Comparison of ENCODE assay signal across 8 cellular contexts in the genomic region with DNA sequence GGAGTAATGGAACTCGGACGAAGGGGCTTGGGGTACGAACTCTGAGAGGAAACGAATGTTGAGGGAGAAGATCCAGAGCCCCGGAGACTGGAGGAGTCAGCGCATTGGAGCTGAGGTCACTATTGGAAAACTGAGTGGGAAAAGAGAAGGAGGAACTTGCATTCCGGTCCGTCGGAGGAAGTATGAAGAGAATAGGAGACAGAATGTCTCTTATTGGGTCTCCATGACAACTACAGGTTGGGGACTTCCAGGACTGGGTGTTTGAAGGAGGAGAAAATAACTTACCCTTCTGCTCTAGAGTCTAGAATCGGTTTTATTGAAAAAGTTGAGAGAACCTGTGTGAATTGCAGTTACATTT. TPM values are rescaled to one million over a fixed set of nuclear protein-coding genes. Genes with fewer than 3 reads are reported as not detected.
DNase-seq lines count a peak whose midpoint lies in the region; ATAC-seq and TF ChIP-seq lines count a peak whose summit lies in the region.

No MANE protein-coding gene starts in this region.

- peaks cover 13 to 40% of the 10 kb centered on the region in 2 donors for H3K36me3 Mint-ChIP-seq in CD4-positive, alpha-beta memory T cell
- H3K36me3 Mint-ChIP-seq in activated CD4-positive, alpha-beta memory T cell treated with anti-CD3 and anti-CD28 coated beads, Interleukin-2, amount 10 ng/mL, durations not matched to agents 7 days and 5 days (ENCODE audit: low read depth): peaks cover 31% of the 10 kb centered on the region
- H3K36me3 Mint-ChIP-seq in progenitor cell of endocrine pancreas (ENCODE audit: insufficient read depth): peaks cover 4% of the 10 kb centered on the region

- H3K9me3 Mint-ChIP-seq in CD4-positive, alpha-beta memory T cell: no peaks in the 10 kb centered on the region
- no peaks in the 10 kb centered on the region for H3K9me3 Mint-ChIP-seq in activated CD4-positive, alpha-beta memory T cell treated with anti-CD3 and anti-CD28 coated beads, Interleukin-2, amount 10 ng/mL, durations not matched to agents 7 days and 5 days
- H3K9me3 Mint-ChIP-seq in progenitor cell of endocrine pancreas (ENCODE audit: low read depth): no peaks in the 10 kb centered on the region

- peaks cover 5% of the 10 kb centered on the region for H3K36me3 ChIP-seq in CD4-positive, alpha-beta memory T cell (ENCODE audit: insufficient read depth, low read length)

- intact Hi-C loops in CD4-positive, alpha-beta memory T cell (cut with micrococcal nuclease): loop anchor here (1.0 to 10.0 kb wide), 5 partner anchors 135 to 737 kb away; a partner anchor contains a TSS

- peaks cover 0 to 2% of the 10 kb centered on the region in 2 donors for H3K27me3 Mint-ChIP-seq in CD4-positive, alpha-beta memory T cell
- no peaks in the 10 kb centered on the region for H3K27me3 Mint-ChIP-seq in activated CD4-positive, alpha-beta memory T cell treated with anti-CD3 and anti-CD28 coated beads, Interleukin-2, amount 10 ng/mL, durations not matched to agents 7 days and 5 days
- peaks cover 9% of the 10 kb centered on the region for H3K27me3 Mint-ChIP-seq in progenitor cell of endocrine pancreas

- CTCF ChIA-PET in CD4-positive, alpha-beta memory T cell (lab: Charles Lee; ENCODE audit: partially characterized antibody): interaction anchor here (0.6 to 2.9 kb wide), 11 partner anchors 8 to 739 kb away, joined by 3 to 28 read pairs (median 5); no protein-coding TSS in a partner anchor
- CTCF ChIA-PET in activated CD4-positive, alpha-beta memory T cell treated with anti-CD3 and anti-CD28 coated beads, Interleukin-2, amount 10 ng/mL, durations not matched to agents 7 days and 5 days (lab: Charles Lee): interaction anchor here (1.2 to 2.8 kb wide), 9 partner anchors 11 to 364 kb away, joined by 3 to 20 read pairs (median 7); no protein-coding TSS in a partner anchor

- peaks cover 4% of the 10 kb centered on the region for H3K27me3 ChIP-seq in CD4-positive, alpha-beta memory T cell (ENCODE audit: insufficient read depth, low read length)

- peak; percentile 11 for ATAC-seq in HG02759 (IDR thresholded peaks at IDR 0.05; ENCODE audit: unreplicated experiment)
- no peak for ATAC-seq in HG03159 (IDR thresholded peaks at IDR 0.05; ENCODE audit: unreplicated experiment)
- no peak for ATAC-seq in HG03432 (IDR thresholded peaks at IDR 0.05; ENCODE audit: unreplicated experiment)

- H3K4me1 ChIP-seq in CD4-positive, alpha-beta memory T cell (ENCODE audit: insufficient read depth, low read length): peaks cover 20% of the 10 kb centered on the region

- peak; percentile 24 to 62 (median 48) for DNase-seq in CD4-positive, alpha-beta memory T cell
- DNase-seq in activated CD4-positive, alpha-beta memory T cell treated with anti-CD3 and anti-CD28 coated beads, Interleukin-2, amount 10 ng/mL, durations not matched to agents 7 days and 5 days: no peak
- peak; percentile 3 for DNase-seq in glomerular endothelial cell (ENCODE audit: extremely low read depth, low read depth, low spot score)
- DNase-seq in progenitor cell of endocrine pancreas (ENCODE audit: low spot score, unreplicated experiment): no peak
- DNase-seq in activated CD4-positive, alpha-beta T cell treated with anti-CD3 and anti-CD28 coated beads for 1 hour: no peak

- H3K4me1 Mint-ChIP-seq in CD4-positive, alpha-beta memory T cell: peaks cover 21 to 46% (median 38%) of the 10 kb centered on the region in 4 donors
- peaks cover 40% of the 10 kb centered on the region for H3K4me1 Mint-ChIP-seq in activated CD4-positive, alpha-beta memory T cell treated with anti-CD3 and anti-CD28 coated beads, Interleukin-2, amount 10 ng/mL, durations not matched to agents 7 days and 5 days
- H3K4me1 Mint-ChIP-seq in progenitor cell of endocrine pancreas (ENCODE audit: low read depth): peaks cover 9% of the 10 kb centered on the region

- TF ChIP-seq CTCF in progenitor cell of endocrine pancreas (IDR thresholded peaks at IDR 0.05; ENCODE audit: unreplicated experiment): no peak

- H3K27ac Mint-ChIP-seq in CD4-positive, alpha-beta memory T cell: peak overlapping the region; percentile 94 to 100 (median 98)
- H3K27ac Mint-ChIP-seq in activated CD4-positive, alpha-beta memory T cell treated with anti-CD3 and anti-CD28 coated beads, Interleukin-2, amount 10 ng/mL, durations not matched to agents 7 days and 5 days: peak overlapping the region; percentile 85
- H3K27ac Mint-ChIP-seq in progenitor cell of endocrine pancreas: peak overlapping the region; percentile 99

- POLR2A ChIA-PET in CD4-positive, alpha-beta memory T cell (lab: Charles Lee; ENCODE audit: partially characterized antibody): interaction anchor here (0.6 to 2.3 kb wide), 6 partner anchors 8 to 347 kb away, joined by 3 to 10 read pairs (median 6); no protein-coding TSS in a partner anchor
- POLR2A ChIA-PET in activated CD4-positive, alpha-beta memory T cell treated with anti-CD3 and anti-CD28 coated beads, Interleukin-2, amount 10 ng/mL, durations not matched to agents 7 days and 5 days (lab: Charles Lee): interaction anchor here (0.9 to 2.5 kb wide), 8 partner anchors 10 to 254 kb away, joined by 3 to 14 read pairs (median 4); a partner anchor contains a TSS

- H3K4me3 ChIP-seq in CD4-positive, alpha-beta memory T cell (ENCODE audit: low read length in 2 of 2): peak overlapping the region; percentile 77 to 94

- H3K9me3 ChIP-seq in CD4-positive, alpha-beta memory T cell (ENCODE audit: control insufficient read depth in 1 of 2, low read length in 2 of 2): no peaks in the 10 kb centered on the region

- peak overlapping the region; percentile 99 for H3K27ac ChIP-seq in CD4-positive, alpha-beta memory T cell (ENCODE audit: low read depth, low read length)

- peak overlapping the region; percentile 92 to 99 (median 97) for H3K4me3 Mint-ChIP-seq in CD4-positive, alpha-beta memory T cell
- H3K4me3 Mint-ChIP-seq in activated CD4-positive, alpha-beta memory T cell treated with anti-CD3 and anti-CD28 coated beads, Interleukin-2, amount 10 ng/mL, durations not matched to agents 7 days and 5 days: peak overlapping the region; percentile 88
- H3K4me3 Mint-ChIP-seq in progenitor cell of endocrine pancreas (ENCODE audit: low read depth): peak overlapping the region; percentile 95

RNA-seq across cellular contexts. Expression of a gene that starts 0.5 kb away (rescaled TPM):
- 10 to 100 TPM; 59.5 to 64.5 TPM for total RNA-seq in CD4-positive, alpha-beta memory T cell
- 10 to 100 TPM; 39.2 to 59.6 TPM for polyA plus RNA-seq in CD4-positive, alpha-beta memory T cell
- 10 to 100 TPM; 45.5 to 45.7 TPM for total RNA-seq in activated CD4-positive, alpha-beta memory T cell treated with anti-CD3 and anti-CD28 coated beads, Interleukin-2, amount 10 ng/mL, durations not matched to agents 7 days and 5 days
- 21.4 and 35.0 TPM in 2 replicates for total RNA-seq in glomerular endothelial cell
- 59.6 and 64.9 TPM in 2 replicates for total RNA-seq in progenitor cell of endocrine pancreas

Comparison
In these comparisons a context has a peak if more than half of its experiments do, and no peak if none do; other contexts are left out.
1. DNase-seq: peak in CD4-positive, alpha-beta memory T cell (5 of 5) and glomerular endothelial cell (single experiment); none in activated CD4-positive, alpha-beta memory T cell treated with anti-CD3 and anti-CD28 coated beads, Interleukin-2, amount 10 ng/mL, durations not matched to agents 7 days and 5 days (single experiment), progenitor cell of endocrine pancreas (single experiment) and activated CD4-positive, alpha-beta T cell treated with anti-CD3 and anti-CD28 coated beads for 1 hour (single experiment).
2. Peak in every context shown above with its lines, with median percentiles within 50 percentile points of each other: H3K27ac Mint-ChIP-seq and H3K4me3 Mint-ChIP-seq.